8 cellular contexts compared by ENCODE assay signal in the genomic region with DNA sequence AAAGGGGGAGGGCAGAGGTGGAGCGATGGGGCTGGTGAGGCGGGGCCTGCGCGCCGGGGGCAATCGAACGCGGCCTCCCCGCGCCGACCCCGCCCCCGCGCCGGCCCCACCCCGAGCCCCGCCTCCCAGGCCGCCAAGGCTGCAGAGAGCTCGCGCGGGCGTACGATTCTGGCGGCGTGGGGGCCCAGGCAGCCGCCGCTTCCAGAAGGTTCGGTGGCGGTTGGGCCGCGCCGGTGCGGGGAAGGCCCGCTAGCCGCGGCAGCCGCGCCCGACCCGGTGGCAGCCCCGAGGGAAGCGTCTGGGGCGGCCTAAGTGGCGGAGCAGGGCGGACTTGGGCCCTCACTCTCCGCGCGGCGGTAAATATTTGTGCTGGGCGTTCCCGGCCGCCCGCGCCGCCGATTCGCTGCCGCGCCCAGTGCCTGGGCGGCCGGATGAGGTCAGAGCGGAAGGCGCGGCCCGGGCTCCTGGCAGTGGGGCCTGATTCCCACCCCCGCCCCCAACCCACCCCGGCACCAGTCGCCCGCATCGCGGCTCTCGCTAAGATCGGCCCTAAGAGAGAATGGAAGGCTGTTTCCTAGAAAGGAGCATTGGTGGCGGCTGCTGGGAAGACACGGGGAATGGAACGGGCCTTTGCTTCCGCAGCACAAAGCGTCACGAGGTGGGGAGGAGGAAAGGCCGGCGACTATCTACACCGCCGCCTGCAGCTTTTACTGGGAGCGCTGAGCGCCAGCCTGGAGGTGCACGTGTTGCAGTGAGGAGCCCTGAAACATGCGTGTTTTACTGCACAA. TPM values are rescaled to one million over a fixed set of nuclear protein-coding genes. Genes with fewer than 3 reads are reported as not detected.
A peak's percentile ranks its signal among the peaks of the same experiment; 100 is the strongest.
DNase-seq lines count a peak whose midpoint lies in the region; ATAC-seq and TF ChIP-seq lines count a peak whose summit lies in the region.

A gene with protein sequence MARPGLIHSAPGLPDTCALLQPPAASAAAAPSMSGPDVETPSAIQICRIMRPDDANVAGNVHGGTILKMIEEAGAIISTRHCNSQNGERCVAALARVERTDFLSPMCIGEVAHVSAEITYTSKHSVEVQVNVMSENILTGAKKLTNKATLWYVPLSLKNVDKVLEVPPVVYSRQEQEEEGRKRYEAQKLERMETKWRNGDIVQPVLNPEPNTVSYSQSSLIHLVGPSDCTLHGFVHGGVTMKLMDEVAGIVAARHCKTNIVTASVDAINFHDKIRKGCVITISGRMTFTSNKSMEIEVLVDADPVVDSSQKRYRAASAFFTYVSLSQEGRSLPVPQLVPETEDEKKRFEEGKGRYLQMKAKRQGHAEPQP (minus strand): TSS at position 368 of the 788 bp plus-strand sequence. CDS start 368 bp downstream, outside the sequence.

- no peak for TF ChIP-seq EP300 in upper lobe of left lung (IDR thresholded peaks at IDR 0.05)

- H3K4me3 ChIP-seq in GM12865 (ENCODE audit: low read depth, low read length) (peak within 1 kb of the TSS; percentile 87), cardiac muscle cell (peak within 1 kb of the TSS; percentile 54), upper lobe of left lung (peak within 1 kb of the TSS; percentile 70 to 81 (median 76))

- WGBS in upper lobe of left lung, 2 donors, result 0 to 2% methylated on average over 14 to 22 of the region's 87 CpGs

- H3K36me3 ChIP-seq in cardiac muscle cell (no peaks in the 10 kb centered on the region), upper lobe of left lung (no peaks in the 10 kb centered on the region)

- intact Hi-C loops in posterior cingulate gyrus (cut with DNase I), result no loop called here

- peak; percentile 73 for ATAC-seq in HG02588 (IDR thresholded peaks at IDR 0.05; ENCODE audit: unreplicated experiment)
- ATAC-seq in upper lobe of left lung (ENCODE audit: low FRiP score in 2 of 2), result peak; percentile 95 to 99

- H3K27me3 ChIP-seq in cardiac muscle cell (peaks cover 16% of the 10 kb centered on the region), upper lobe of left lung (no peaks in the 10 kb centered on the region)

- H3K9me3 ChIP-seq in cardiac muscle cell (ENCODE audit: low read depth) (no peaks in the 10 kb centered on the region), upper lobe of left lung (no peaks in the 10 kb centered on the region)

- peaks cover 4% of the 10 kb centered on the region for H3K4me1 ChIP-seq in cardiac muscle cell (ENCODE audit: low read depth)
- H3K4me1 ChIP-seq in upper lobe of left lung, result peaks cover 14 to 25% (median 18%) of the 10 kb centered on the region in 4 donors

- H3K27ac ChIP-seq in cardiac muscle cell (peak within 1 kb of the TSS; percentile 97), upper lobe of left lung (peak within 1 kb of the TSS; percentile 94 to 98 (median 98))

- TF ChIP-seq CTCF in GM12865 (IDR thresholded peaks at IDR 0.05; ENCODE audit: insufficient read depth, low read depth, low read length, missing control alignments), result no peak
- TF ChIP-seq CTCF in cardiac muscle cell (IDR thresholded peaks at IDR 0.05; ENCODE audit: low read depth, low read length), result peak; percentile 38
- peak in 3 of 6 experiments; percentile 5 to 17 (median 9) for TF ChIP-seq CTCF in upper lobe of left lung (IDR thresholded peaks at IDR 0.05)

- DNase-seq in GM12865 (ENCODE audit: low read depth) (peak; percentile 93), NCI-H1048 (lab: John Stamatoyannopoulos, UW) (peak; percentile 54), SW 1271 (lab: John Stamatoyannopoulos, UW) (peak; percentile 66 to 67), cardiac muscle cell (ENCODE audit: low read depth in 1 of 2, low spot score in 1 of 2) (peak; percentile 93), posterior cingulate gyrus (peak; percentile 74 to 98 (median 89)), upper lobe of left lung (peak; percentile 86 to 98)
- peak; percentile 80 for DNase-seq in activated naive CD8-positive, alpha-beta T cell treated with anti-CD3 and anti-CD28 coated beads, Interleukin-2, amount 50 U/mL, for 16 hours (ENCODE audit: low read depth, low spot score)

- peak in 2 of 4 donors; percentile 61 to 86 for TF ChIP-seq POLR2A in upper lobe of left lung (IDR thresholded peaks at IDR 0.05)

RNA-seq across cellular contexts. Expression of the gene that starts here (rescaled TPM):
- total RNA-seq in cardiac muscle cell (11.8 and 24.2 TPM in 2 replicates), upper lobe of left lung (10 to 100 TPM in 5 of 6 donors, 1 to 10 TPM in 1; 8.2 to 33.4 (median 26.5) TPM)
- polyA plus RNA-seq in cardiac muscle cell, result 22.3 and 51.2 TPM in 2 replicates

Comparison
In these comparisons a context has a peak if more than half of its experiments do, and no peak if none do; other contexts are left out.
1. Peak in every context shown above with its lines: DNase-seq, ATAC-seq, H3K4me3 ChIP-seq and H3K27ac ChIP-seq.